26 cellular contexts compared by ENCODE assay signal in the genomic region with DNA sequence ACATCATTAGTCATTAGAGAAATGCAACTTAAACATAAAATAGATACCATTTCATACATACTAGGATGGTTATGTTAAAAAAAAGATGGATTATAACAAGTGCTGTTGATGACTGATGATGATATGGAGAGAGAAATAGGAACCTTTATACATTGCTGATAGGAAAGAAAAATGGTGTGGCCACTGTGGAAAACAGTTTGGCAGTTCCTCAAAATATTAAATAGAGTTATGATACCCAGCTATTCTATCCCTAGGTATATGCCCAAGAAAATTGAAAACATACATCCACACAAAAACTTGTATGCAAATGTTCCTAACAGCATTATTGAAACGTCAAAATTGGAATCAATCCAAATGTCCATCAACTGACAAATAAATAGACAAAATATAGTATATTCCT.
"Had no signal": no experiment of that assay in that cellular context is flagged by ENCODE, and none has a peak within 500 bp of the region (broad histone marks: within the 10 kb centered on the region; RNA-seq: fewer than 3 reads in every experiment).

No MANE protein-coding gene starts in this region.

- H3K9me3 ChIP-seq: esophagus squamous epithelium, gastrocnemius medialis had no signal

- H3K4me3 ChIP-seq: colonic mucosa, coronary artery, dorsolateral prefrontal cortex, esophagus muscularis mucosa, esophagus squamous epithelium, gastrocnemius medialis, gastroesophageal sphincter, heart left ventricle, heart right ventricle had no signal

- H3K27me3 ChIP-seq: colonic mucosa, dorsolateral prefrontal cortex, esophagus muscularis mucosa, esophagus squamous epithelium, foreskin keratinocyte, gastrocnemius medialis, gastroesophageal sphincter, heart left ventricle, heart right ventricle had no signal

- DNase-seq: colonic mucosa; cortex of kidney; dermis blood vessel endothelial cell; dorsolateral prefrontal cortex; effector CD4-positive, alpha-beta T cell; effector CD8-positive, alpha-beta T cell; effector memory CD4-positive, alpha-beta T cell; effector memory CD8-positive, alpha-beta T cell; endodermal cell; erythroblast; esophagus squamous epithelium; foreskin fibroblast; foreskin keratinocyte; foreskin melanocyte; gastrocnemius medialis; glutamatergic neuron; head of caudate nucleus; heart left ventricle; heart right ventricle had no signal

- H3K4me1 ChIP-seq: colonic mucosa, esophagus muscularis mucosa, esophagus squamous epithelium, foreskin keratinocyte, gastrocnemius medialis, gastroesophageal sphincter, heart left ventricle, heart right ventricle had no signal

- H3K36me3 ChIP-seq: colonic mucosa, esophagus muscularis mucosa, esophagus squamous epithelium, gastrocnemius medialis, gastroesophageal sphincter, heart left ventricle, heart right ventricle had no signal

- ATAC-seq: effector memory CD8-positive, alpha-beta T cell; esophagus mucosa; foreskin keratinocyte; gastrocnemius medialis; gastroesophageal sphincter; heart left ventricle; heart right ventricle had no signal

- H3K27ac ChIP-seq: colonic mucosa, coronary artery, dorsolateral prefrontal cortex, epithelial cell of prostate, esophagus muscularis mucosa, esophagus squamous epithelium, foreskin keratinocyte, gastrocnemius medialis, gastroesophageal sphincter, heart left ventricle, heart right ventricle had no signal

- FAIRE-seq: colon, endothelial cell of umbilical vein had no signal
